Comparison of ENCODE assay signal across 2 cellular contexts in the genomic region with DNA sequence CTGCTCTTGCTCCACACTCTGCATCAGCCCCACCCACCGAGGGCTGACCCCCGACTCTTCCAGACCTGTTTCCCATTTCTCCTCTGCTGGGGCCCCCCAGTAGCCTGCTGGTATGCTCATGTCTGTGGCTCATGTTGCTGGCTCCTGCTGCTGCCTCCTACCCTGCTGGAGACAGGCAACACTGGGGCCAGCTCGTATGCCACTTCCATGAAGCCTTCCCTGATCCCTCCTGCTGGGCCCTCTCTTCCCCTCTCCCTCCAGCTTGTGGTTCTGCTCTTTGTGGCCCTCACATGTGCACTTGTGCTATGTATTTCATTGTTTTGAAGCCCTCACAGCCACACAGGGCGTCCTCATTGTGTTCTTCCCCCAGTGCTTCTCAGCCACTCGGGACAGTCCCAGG.
TF ChIP-seq lines count a peak whose summit lies in the region.

No MANE protein-coding gene starts in this region.

TF ChIP-seq in GM23338, 12 proteins besides CTCF, POLR2A, EP300 and RAD21 (continued from another document):
- TF ChIP-seq, protein P1, sequence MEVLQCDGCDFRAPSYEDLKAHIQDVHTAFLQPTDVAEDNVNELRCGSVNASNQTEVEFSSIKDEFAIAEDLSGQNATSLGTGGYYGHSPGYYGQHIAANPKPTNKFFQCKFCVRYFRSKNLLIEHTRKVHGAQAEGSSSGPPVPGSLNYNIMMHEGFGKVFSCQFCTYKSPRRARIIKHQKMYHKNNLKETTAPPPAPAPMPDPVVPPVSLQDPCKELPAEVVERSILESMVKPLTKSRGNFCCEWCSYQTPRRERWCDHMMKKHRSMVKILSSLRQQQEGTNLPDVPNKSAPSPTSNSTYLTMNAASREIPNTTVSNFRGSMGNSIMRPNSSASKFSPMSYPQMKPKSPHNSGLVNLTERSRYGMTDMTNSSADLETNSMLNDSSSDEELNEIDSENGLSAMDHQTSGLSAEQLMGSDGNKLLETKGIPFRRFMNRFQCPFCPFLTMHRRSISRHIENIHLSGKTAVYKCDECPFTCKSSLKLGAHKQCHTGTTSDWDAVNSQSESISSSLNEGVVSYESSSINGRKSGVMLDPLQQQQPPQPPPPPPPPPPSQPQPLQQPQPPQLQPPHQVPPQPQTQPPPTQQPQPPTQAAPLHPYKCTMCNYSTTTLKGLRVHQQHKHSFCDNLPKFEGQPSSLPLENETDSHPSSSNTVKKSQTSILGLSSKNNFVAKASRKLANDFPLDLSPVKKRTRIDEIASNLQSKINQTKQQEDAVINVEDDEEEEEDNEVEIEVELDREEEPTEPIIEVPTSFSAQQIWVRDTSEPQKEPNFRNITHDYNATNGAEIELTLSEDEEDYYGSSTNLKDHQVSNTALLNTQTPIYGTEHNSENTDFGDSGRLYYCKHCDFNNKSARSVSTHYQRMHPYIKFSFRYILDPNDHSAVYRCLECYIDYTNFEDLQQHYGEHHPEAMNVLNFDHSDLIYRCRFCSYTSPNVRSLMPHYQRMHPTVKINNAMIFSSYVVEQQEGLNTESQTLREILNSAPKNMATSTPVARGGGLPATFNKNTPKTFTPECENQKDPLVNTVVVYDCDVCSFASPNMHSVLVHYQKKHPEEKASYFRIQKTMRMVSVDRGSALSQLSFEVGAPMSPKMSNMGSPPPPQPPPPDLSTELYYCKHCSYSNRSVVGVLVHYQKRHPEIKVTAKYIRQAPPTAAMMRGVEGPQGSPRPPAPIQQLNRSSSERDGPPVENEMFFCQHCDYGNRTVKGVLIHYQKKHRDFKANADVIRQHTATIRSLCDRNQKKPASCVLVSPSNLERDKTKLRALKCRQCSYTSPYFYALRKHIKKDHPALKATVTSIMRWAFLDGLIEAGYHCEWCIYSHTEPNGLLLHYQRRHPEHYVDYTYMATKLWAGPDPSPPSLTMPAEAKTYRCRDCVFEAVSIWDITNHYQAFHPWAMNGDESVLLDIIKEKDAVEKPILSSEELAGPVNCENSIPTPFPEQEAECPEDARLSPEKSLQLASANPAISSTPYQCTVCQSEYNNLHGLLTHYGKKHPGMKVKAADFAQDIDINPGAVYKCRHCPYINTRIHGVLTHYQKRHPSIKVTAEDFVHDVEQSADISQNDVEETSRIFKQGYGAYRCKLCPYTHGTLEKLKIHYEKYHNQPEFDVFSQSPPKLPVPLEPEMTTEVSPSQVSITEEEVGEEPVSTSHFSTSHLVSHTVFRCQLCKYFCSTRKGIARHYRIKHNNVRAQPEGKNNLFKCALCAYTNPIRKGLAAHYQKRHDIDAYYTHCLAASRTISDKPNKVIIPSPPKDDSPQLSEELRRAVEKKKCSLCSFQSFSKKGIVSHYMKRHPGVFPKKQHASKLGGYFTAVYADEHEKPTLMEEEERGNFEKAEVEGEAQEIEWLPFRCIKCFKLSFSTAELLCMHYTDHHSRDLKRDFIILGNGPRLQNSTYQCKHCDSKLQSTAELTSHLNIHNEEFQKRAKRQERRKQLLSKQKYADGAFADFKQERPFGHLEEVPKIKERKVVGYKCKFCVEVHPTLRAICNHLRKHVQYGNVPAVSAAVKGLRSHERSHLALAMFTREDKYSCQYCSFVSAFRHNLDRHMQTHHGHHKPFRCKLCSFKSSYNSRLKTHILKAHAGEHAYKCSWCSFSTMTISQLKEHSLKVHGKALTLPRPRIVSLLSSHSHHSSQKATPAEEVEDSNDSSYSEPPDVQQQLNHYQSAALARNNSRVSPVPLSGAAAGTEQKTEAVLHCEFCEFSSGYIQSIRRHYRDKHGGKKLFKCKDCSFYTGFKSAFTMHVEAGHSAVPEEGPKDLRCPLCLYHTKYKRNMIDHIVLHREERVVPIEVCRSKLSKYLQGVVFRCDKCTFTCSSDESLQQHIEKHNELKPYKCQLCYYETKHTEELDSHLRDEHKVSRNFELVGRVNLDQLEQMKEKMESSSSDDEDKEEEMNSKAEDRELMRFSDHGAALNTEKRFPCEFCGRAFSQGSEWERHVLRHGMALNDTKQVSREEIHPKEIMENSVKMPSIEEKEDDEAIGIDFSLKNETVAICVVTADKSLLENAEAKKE (CRISPR knock-in tag; IDR thresholded peaks at IDR 0.05), result no peak
- TF ChIP-seq ZNF114 (CRISPR knock-in tag; IDR thresholded peaks at IDR 0.05) (no peak), EZH2 (IDR thresholded peaks at IDR 0.05; ENCODE audit: low read depth, unreplicated experiment) (no peak), NANOG (IDR thresholded peaks at IDR 0.05; ENCODE audit: borderline replicate concordance) (no peak), POLR2AphosphoS5 (IDR thresholded peaks at IDR 0.05; ENCODE audit: low read depth) (no peak), EZH2phosphoT487 (IDR thresholded peaks at IDR 0.05; ENCODE audit: unreplicated experiment) (no peak)
- TF ChIP-seq, protein P2, sequence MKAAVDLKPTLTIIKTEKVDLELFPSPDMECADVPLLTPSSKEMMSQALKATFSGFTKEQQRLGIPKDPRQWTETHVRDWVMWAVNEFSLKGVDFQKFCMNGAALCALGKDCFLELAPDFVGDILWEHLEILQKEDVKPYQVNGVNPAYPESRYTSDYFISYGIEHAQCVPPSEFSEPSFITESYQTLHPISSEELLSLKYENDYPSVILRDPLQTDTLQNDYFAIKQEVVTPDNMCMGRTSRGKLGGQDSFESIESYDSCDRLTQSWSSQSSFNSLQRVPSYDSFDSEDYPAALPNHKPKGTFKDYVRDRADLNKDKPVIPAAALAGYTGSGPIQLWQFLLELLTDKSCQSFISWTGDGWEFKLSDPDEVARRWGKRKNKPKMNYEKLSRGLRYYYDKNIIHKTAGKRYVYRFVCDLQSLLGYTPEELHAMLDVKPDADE (IDR thresholded peaks at IDR 0.05), result no peak

TF ChIP-seq in HepG2, 621 proteins besides CTCF, POLR2A, EP300 and RAD21 (continued from another document):
- no peak for TF ChIP-seq KDM5A (IDR thresholded peaks at IDR 0.05; ENCODE audit: borderline replicate concordance, low read length)
- TF ChIP-seq PRDM15 (CRISPR knock-in tag; IDR thresholded peaks at IDR 0.05), result no peak
- TF ChIP-seq, protein P3, sequence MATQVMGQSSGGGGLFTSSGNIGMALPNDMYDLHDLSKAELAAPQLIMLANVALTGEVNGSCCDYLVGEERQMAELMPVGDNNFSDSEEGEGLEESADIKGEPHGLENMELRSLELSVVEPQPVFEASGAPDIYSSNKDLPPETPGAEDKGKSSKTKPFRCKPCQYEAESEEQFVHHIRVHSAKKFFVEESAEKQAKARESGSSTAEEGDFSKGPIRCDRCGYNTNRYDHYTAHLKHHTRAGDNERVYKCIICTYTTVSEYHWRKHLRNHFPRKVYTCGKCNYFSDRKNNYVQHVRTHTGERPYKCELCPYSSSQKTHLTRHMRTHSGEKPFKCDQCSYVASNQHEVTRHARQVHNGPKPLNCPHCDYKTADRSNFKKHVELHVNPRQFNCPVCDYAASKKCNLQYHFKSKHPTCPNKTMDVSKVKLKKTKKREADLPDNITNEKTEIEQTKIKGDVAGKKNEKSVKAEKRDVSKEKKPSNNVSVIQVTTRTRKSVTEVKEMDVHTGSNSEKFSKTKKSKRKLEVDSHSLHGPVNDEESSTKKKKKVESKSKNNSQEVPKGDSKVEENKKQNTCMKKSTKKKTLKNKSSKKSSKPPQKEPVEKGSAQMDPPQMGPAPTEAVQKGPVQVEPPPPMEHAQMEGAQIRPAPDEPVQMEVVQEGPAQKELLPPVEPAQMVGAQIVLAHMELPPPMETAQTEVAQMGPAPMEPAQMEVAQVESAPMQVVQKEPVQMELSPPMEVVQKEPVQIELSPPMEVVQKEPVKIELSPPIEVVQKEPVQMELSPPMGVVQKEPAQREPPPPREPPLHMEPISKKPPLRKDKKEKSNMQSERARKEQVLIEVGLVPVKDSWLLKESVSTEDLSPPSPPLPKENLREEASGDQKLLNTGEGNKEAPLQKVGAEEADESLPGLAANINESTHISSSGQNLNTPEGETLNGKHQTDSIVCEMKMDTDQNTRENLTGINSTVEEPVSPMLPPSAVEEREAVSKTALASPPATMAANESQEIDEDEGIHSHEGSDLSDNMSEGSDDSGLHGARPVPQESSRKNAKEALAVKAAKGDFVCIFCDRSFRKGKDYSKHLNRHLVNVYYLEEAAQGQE (IDR thresholded peaks at IDR 0.05; ENCODE audit: borderline replicate concordance in 1 of 2, low read depth in 1 of 2, low read length in 2 of 2), result no peak
- no peak for TF ChIP-seq ETV5 (CRISPR knock-in tag; IDR thresholded peaks at IDR 0.05; ENCODE audit: borderline replicate concordance)
- TF ChIP-seq HOXA9 (CRISPR knock-in tag; IDR thresholded peaks at IDR 0.05; ENCODE audit: borderline replicate concordance), result no peak
- TF ChIP-seq JDP2 (CRISPR knock-in tag; IDR thresholded peaks at IDR 0.05; ENCODE audit: borderline replicate concordance), result no peak
- no peak for TF ChIP-seq ZNF326 (CRISPR knock-in tag; IDR thresholded peaks at IDR 0.05; ENCODE audit: borderline replicate concordance)
- TF ChIP-seq ZNF768 (CRISPR knock-in tag; IDR thresholded peaks at IDR 0.05), result no peak
- TF ChIP-seq REL (CRISPR knock-in tag; conservative IDR thresholded peaks at IDR 0.05), result no peak
- no peak for TF ChIP-seq SP1 (IDR thresholded peaks at IDR 0.05)
- TF ChIP-seq SP1 (CRISPR knock-in tag; IDR thresholded peaks at IDR 0.05), result no peak
- TF ChIP-seq ZNF232 (CRISPR knock-in tag; IDR thresholded peaks at IDR 0.05; ENCODE audit: borderline replicate concordance), result no peak
- TF ChIP-seq SRF (IDR thresholded peaks at IDR 0.05; ENCODE audit: low read depth, low read length), result no peak
- TF ChIP-seq ATF1 (CRISPR knock-in tag; IDR thresholded peaks at IDR 0.05), result no peak
- TF ChIP-seq, protein P4, sequence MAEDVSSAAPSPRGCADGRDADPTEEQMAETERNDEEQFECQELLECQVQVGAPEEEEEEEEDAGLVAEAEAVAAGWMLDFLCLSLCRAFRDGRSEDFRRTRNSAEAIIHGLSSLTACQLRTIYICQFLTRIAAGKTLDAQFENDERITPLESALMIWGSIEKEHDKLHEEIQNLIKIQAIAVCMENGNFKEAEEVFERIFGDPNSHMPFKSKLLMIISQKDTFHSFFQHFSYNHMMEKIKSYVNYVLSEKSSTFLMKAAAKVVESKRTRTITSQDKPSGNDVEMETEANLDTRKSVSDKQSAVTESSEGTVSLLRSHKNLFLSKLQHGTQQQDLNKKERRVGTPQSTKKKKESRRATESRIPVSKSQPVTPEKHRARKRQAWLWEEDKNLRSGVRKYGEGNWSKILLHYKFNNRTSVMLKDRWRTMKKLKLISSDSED (CRISPR knock-in tag; IDR thresholded peaks at IDR 0.05), result no peak
